8 cellular contexts compared by ENCODE assay signal in genomic region chr5:181221792-181222629, GRCh38. TPM values are rescaled to one million over a fixed set of nuclear protein-coding genes. Genes with fewer than 3 reads are reported as not detected.
DNase-seq lines count a peak whose midpoint lies in the region; ATAC-seq, FAIRE-seq and TF ChIP-seq lines count a peak whose summit lies in the region.

No MANE protein-coding gene starts in this region.

- H3K4me2 ChIP-seq in astrocyte (ENCODE audit: low read length) = peak overlapping the region; percentile 100

- peak overlapping the region; percentile 70 for H3K4me3 ChIP-seq in GM12864 (ENCODE audit: low read depth, low read length)
- peak overlapping the region; percentile 92 for H3K4me3 ChIP-seq in RWPE2 (ENCODE audit: severe bottlenecking)
- peak overlapping the region; percentile 74 for H3K4me3 ChIP-seq in astrocyte (ENCODE audit: insufficient read depth, low read depth, low read length)
- peak overlapping the region; percentile 83 for H3K4me3 ChIP-seq in iPS-11a (ENCODE audit: low read depth, low read length)
- H3K4me3 ChIP-seq in skin epidermis = peak overlapping the region; percentile 61 to 83 (median 78)

- DNase-seq in GM12864 (ENCODE audit: low read depth) (peak; percentile 91), RWPE2 (ENCODE audit: low spot score) (peak; percentile 97), astrocyte (ENCODE audit: low read depth) (peak; percentile 96), SIG-M5 (lab: John Stamatoyannopoulos, UW) (no peak), occipital lobe (lab: John Stamatoyannopoulos, UW) (no peak)

- H2AFZ ChIP-seq in astrocyte (ENCODE audit: low read depth, low read length) = peak overlapping the region; percentile 74

- H3K27me3 ChIP-seq in RWPE2 (ENCODE audit: insufficient read depth, poor library complexity, severe bottlenecking) (no peaks in the 10 kb centered on the region), astrocyte (ENCODE audit: insufficient read depth, low read length) (no peaks in the 10 kb centered on the region)

- H3K36me3 ChIP-seq in RWPE2 (ENCODE audit: low read depth) (peaks cover 14% of the 10 kb centered on the region), astrocyte (ENCODE audit: insufficient read depth, low read length) (no peaks in the 10 kb centered on the region)

- ATAC-seq in HG02798 (IDR thresholded peaks at IDR 0.05; ENCODE audit: poor library complexity, unreplicated experiment) = peak; percentile 31
- peak; percentile 52 for ATAC-seq in RWPE2 (ENCODE audit: low read depth)

- no peaks in the 10 kb centered on the region for H3K27me3 Mint-ChIP-seq in astrocyte (ENCODE audit: low read depth, unreplicated experiment)

- H3K27ac Mint-ChIP-seq in astrocyte (ENCODE audit: unreplicated experiment) = peak overlapping the region; percentile 99

- TF ChIP-seq CTCF in GM12864 (IDR thresholded peaks at IDR 0.05; ENCODE audit: low read depth, low read length, missing control alignments) = peak; percentile 6
- no peak for TF ChIP-seq CTCF in RWPE2 (IDR thresholded peaks at IDR 0.05; ENCODE audit: poor library complexity, severe bottlenecking)
- no peak for TF ChIP-seq CTCF in astrocyte (IDR thresholded peaks at IDR 0.05; ENCODE audit: insufficient read depth, low read depth, low read length)

- H3K9me3 ChIP-seq in RWPE2 (ENCODE audit: severe bottlenecking) = no peaks in the 10 kb centered on the region
- H3K9me3 ChIP-seq in astrocyte (ENCODE audit: insufficient read depth, low read depth, low read length) = no peaks in the 10 kb centered on the region

- H3K79me2 ChIP-seq in astrocyte (ENCODE audit: insufficient read depth, low read length) = peaks cover 28% of the 10 kb centered on the region

- no peak for FAIRE-seq in astrocyte (lab: Jason Lieb, UNC)

- no peaks in the 10 kb centered on the region for H3K4me1 ChIP-seq in RWPE2 (ENCODE audit: insufficient read depth, poor library complexity, severe bottlenecking)
- H3K4me1 ChIP-seq in astrocyte (ENCODE audit: insufficient read depth, low read length) = peaks cover 22% of the 10 kb centered on the region

- peak overlapping the region; percentile 94 for H3K4me3 Mint-ChIP-seq in astrocyte (ENCODE audit: unreplicated experiment)

- H4K20me1 ChIP-seq in astrocyte (ENCODE audit: insufficient read depth, low read length) = peaks cover 5% of the 10 kb centered on the region

- no peaks in the 10 kb centered on the region for H3K9me3 Mint-ChIP-seq in astrocyte (ENCODE audit: unreplicated experiment)

- H3K27ac ChIP-seq in RWPE2 (ENCODE audit: poor library complexity, severe bottlenecking) = peak overlapping the region; percentile 84
- peak overlapping the region; percentile 94 for H3K27ac ChIP-seq in astrocyte (ENCODE audit: low read depth, low read length)
- H3K27ac ChIP-seq in skin epidermis = peak overlapping the region; percentile 32 to 99 (median 93)

- peaks cover 12% of the 10 kb centered on the region for H3K4me1 Mint-ChIP-seq in astrocyte (ENCODE audit: low read depth, unreplicated experiment)

- no peaks in the 10 kb centered on the region for H3K36me3 Mint-ChIP-seq in astrocyte (ENCODE audit: low read depth, unreplicated experiment)

- peak overlapping the region; percentile 92 for H3K9ac ChIP-seq in astrocyte (ENCODE audit: low read length)

RNA-seq across cellular contexts. Expression of gene TRIM41, which starts 1.1 kb away (rescaled TPM):
- total RNA-seq in astrocyte (20.9 and 21.8 TPM in 2 replicates), occipital lobe (11.9 TPM)

RNA-seq across cellular contexts. Expression of gene TRIM7, which starts 17.0 kb away (rescaled TPM):
- 0.22 and 0.27 TPM in 2 replicates for total RNA-seq in astrocyte
- 0.78 TPM for total RNA-seq in occipital lobe

RNA-seq across cellular contexts. Expression of gene RACK1, which starts 21.7 kb away (rescaled TPM):
- 1,553 and 1,656 TPM in 2 replicates for total RNA-seq in astrocyte
- 2,761 TPM for total RNA-seq in occipital lobe

RNA-seq across cellular contexts. Expression of gene TRIM52, which starts 38.9 kb away (rescaled TPM):
- 6.5 and 7.3 TPM in 2 replicates for total RNA-seq in astrocyte
- 10.8 TPM for total RNA-seq in occipital lobe

Comparison
In these comparisons a context has a peak if more than half of its experiments do, and no peak if none do; other contexts are left out.
1. DNase-seq: peak in GM12864 (single experiment), RWPE2 (single experiment) and astrocyte (single experiment); none in SIG-M5 (single experiment) and occipital lobe (single experiment).
2. Peak in every context shown above with its lines, with median percentiles within 50 percentile points of each other: H3K4me3 ChIP-seq and H3K27ac ChIP-seq.